Comparison of ENCODE assay signal across 1 cellular context in the genomic region with DNA sequence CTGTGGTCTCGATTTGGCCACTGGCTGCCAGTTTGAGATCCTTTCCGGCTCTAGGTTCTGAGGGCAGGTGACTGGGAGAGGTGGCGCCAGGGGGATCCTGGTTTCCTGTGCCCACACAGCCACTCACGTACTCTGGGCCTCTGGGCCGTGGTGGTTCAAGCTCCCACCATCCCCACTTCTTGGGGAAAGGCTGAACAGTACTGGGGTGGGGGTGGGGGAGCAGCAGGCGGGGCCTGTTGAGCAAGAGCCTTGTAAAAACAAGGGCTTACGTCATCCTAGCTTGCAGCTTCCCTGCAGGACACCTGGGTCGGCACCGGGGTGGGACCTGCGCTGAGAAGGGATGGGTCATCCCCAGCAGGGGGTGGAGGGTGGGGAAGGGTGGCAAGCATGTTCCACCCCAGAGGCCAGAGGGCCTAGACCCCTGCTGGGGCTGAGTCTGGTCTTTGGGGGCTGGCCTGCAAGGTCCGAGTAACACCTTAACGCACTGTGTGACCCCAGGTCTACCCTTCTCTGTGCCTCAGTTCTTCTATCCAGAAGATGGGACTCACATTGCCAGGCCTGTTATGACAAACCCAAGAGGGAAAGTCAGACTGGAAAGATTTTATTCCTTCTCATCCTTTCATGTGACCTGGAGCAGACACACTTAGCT.
TF ChIP-seq lines count a peak whose summit lies in the region.

No MANE protein-coding gene starts in this region.

TF ChIP-seq in HEK293, 187 proteins besides CTCF, POLR2A, EP300 and RAD21 (continued from another document and continues in another):
- TF ChIP-seq ZNF174 (tag by site-specific recombination; IDR thresholded peaks at IDR 0.05) (no peak), SP7 (tag by site-specific recombination; IDR thresholded peaks at IDR 0.05) (0 out of 2 replicates have a peak, but pooled peaks have one; percentile 60), ZNF624 (tag by site-specific recombination; IDR thresholded peaks at IDR 0.05) (no peak), SETDB1 (IDR thresholded peaks at IDR 0.05; ENCODE audit: insufficient read length, low read length) (no peak), ZNF664 (tag by site-specific recombination; IDR thresholded peaks at IDR 0.05) (no peak), ZBTB17 (tag by site-specific recombination; IDR thresholded peaks at IDR 0.05) (peak; percentile 49), KLF9 (tag by site-specific recombination; IDR thresholded peaks at IDR 0.05; ENCODE audit: low read depth) (no peak), ZNF292 (tag by site-specific recombination; IDR thresholded peaks at IDR 0.05; ENCODE audit: borderline replicate concordance, low read depth) (no peak), GLI4 (tag by site-specific recombination; IDR thresholded peaks at IDR 0.05) (no peak), ZEB2 (tag by site-specific recombination; IDR thresholded peaks at IDR 0.05) (peak; percentile 83), ZNF140 (tag by site-specific recombination; IDR thresholded peaks at IDR 0.05) (no peak), ZNF354C (tag by site-specific recombination; IDR thresholded peaks at IDR 0.05; ENCODE audit: borderline replicate concordance, low read depth) (no peak), WT1 (tag by site-specific recombination; IDR thresholded peaks at IDR 0.05) (no peak), ZIC2 (tag by site-specific recombination; IDR thresholded peaks at IDR 0.05) (peak; percentile 96), GLIS2 (tag by site-specific recombination; IDR thresholded peaks at IDR 0.05) (peak; percentile 71), ZSCAN16 (tag by site-specific recombination; IDR thresholded peaks at IDR 0.05) (no peak), ZNF324 (tag by site-specific recombination; IDR thresholded peaks at IDR 0.05) (no peak), ZNF423 (tag by site-specific recombination; IDR thresholded peaks at IDR 0.05) (peak; percentile 64), ZNF184 (tag by site-specific recombination; IDR thresholded peaks at IDR 0.05) (no peak), ZNF157 (tag by site-specific recombination; IDR thresholded peaks at IDR 0.05) (no peak), ZNF426 (tag by site-specific recombination; IDR thresholded peaks at IDR 0.05) (no peak), ZNF416 (tag by site-specific recombination; IDR thresholded peaks at IDR 0.05) (no peak), ZNF596 (tag by site-specific recombination; IDR thresholded peaks at IDR 0.05) (0 out of 2 replicates have a peak, but pooled peaks have one; percentile 8), ZNF202 (tag by site-specific recombination; IDR thresholded peaks at IDR 0.05; ENCODE audit: borderline replicate concordance) (no peak), ZNF670 (tag by site-specific recombination; IDR thresholded peaks at IDR 0.05; ENCODE audit: low read depth) (no peak), ZNF830 (tag by site-specific recombination; IDR thresholded peaks at IDR 0.05; ENCODE audit: low read depth) (no peak), KLF16 (tag by site-specific recombination; IDR thresholded peaks at IDR 0.05) (peak; percentile 93), ZNF514 (tag by site-specific recombination; IDR thresholded peaks at IDR 0.05) (no peak), ZNF660 (tag by site-specific recombination; IDR thresholded peaks at IDR 0.05) (no peak), ZSCAN23 (tag by site-specific recombination; IDR thresholded peaks at IDR 0.05) (no peak), ZNF777 (tag by site-specific recombination; IDR thresholded peaks at IDR 0.05; ENCODE audit: borderline replicate concordance) (no peak), SALL2 (tag by site-specific recombination; IDR thresholded peaks at IDR 0.05; ENCODE audit: borderline replicate concordance) (no peak), ZNF600 (tag by site-specific recombination; IDR thresholded peaks at IDR 0.05) (peak; percentile 73), ZNF549 (tag by site-specific recombination; IDR thresholded peaks at IDR 0.05) (no peak), SP2 (tag by site-specific recombination; IDR thresholded peaks at IDR 0.05) (peak; percentile 47), ZNF837 (tag by site-specific recombination; IDR thresholded peaks at IDR 0.05) (no peak), ZNF211 (tag by site-specific recombination; IDR thresholded peaks at IDR 0.05; ENCODE audit: low read depth) (no peak), ZSCAN30 (tag by site-specific recombination; IDR thresholded peaks at IDR 0.05) (no peak), ZNF654 (tag by site-specific recombination; IDR thresholded peaks at IDR 0.05; ENCODE audit: low read depth) (no peak), ZNF138 (tag by site-specific recombination; IDR thresholded peaks at IDR 0.05; ENCODE audit: borderline replicate concordance) (no peak), BCL11A (tag by site-specific recombination; IDR thresholded peaks at IDR 0.05; ENCODE audit: low read depth) (peak; percentile 72; the same call in 1 of the 2 replicates), ZBTB7A (tag by site-specific recombination; IDR thresholded peaks at IDR 0.05; ENCODE audit: low read depth) (no peak), KLF1 (tag by site-specific recombination; IDR thresholded peaks at IDR 0.05) (peak; percentile 97), ZNF548 (tag by site-specific recombination; IDR thresholded peaks at IDR 0.05) (no peak), ZFHX2 (tag by site-specific recombination; conservative IDR thresholded peaks at IDR 0.05) (no peak), ZNF266 (tag by site-specific recombination; IDR thresholded peaks at IDR 0.05; ENCODE audit: low read depth) (no peak)
- TF ChIP-seq, protein P1, sequence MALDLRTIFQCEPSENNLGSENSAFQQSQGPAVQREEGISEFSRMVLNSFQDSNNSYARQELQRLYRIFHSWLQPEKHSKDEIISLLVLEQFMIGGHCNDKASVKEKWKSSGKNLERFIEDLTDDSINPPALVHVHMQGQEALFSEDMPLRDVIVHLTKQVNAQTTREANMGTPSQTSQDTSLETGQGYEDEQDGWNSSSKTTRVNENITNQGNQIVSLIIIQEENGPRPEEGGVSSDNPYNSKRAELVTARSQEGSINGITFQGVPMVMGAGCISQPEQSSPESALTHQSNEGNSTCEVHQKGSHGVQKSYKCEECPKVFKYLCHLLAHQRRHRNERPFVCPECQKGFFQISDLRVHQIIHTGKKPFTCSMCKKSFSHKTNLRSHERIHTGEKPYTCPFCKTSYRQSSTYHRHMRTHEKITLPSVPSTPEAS (tag by site-specific recombination; IDR thresholded peaks at IDR 0.05): no peak
- TF ChIP-seq, protein P2, sequence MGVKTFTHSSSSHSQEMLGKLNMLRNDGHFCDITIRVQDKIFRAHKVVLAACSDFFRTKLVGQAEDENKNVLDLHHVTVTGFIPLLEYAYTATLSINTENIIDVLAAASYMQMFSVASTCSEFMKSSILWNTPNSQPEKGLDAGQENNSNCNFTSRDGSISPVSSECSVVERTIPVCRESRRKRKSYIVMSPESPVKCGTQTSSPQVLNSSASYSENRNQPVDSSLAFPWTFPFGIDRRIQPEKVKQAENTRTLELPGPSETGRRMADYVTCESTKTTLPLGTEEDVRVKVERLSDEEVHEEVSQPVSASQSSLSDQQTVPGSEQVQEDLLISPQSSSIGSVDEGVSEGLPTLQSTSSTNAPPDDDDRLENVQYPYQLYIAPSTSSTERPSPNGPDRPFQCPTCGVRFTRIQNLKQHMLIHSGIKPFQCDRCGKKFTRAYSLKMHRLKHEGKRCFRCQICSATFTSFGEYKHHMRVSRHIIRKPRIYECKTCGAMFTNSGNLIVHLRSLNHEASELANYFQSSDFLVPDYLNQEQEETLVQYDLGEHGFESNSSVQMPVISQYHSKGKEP (tag by site-specific recombination; IDR thresholded peaks at IDR 0.05): peak; percentile 62; the same call in 1 of the 2 replicates
- TF ChIP-seq, protein P3, sequence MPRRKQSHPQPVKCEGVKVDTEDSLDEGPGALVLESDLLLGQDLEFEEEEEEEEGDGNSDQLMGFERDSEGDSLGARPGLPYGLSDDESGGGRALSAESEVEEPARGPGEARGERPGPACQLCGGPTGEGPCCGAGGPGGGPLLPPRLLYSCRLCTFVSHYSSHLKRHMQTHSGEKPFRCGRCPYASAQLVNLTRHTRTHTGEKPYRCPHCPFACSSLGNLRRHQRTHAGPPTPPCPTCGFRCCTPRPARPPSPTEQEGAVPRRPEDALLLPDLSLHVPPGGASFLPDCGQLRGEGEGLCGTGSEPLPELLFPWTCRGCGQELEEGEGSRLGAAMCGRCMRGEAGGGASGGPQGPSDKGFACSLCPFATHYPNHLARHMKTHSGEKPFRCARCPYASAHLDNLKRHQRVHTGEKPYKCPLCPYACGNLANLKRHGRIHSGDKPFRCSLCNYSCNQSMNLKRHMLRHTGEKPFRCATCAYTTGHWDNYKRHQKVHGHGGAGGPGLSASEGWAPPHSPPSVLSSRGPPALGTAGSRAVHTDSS (tag by site-specific recombination; IDR thresholded peaks at IDR 0.05): no peak
- TF ChIP-seq, protein P4, sequence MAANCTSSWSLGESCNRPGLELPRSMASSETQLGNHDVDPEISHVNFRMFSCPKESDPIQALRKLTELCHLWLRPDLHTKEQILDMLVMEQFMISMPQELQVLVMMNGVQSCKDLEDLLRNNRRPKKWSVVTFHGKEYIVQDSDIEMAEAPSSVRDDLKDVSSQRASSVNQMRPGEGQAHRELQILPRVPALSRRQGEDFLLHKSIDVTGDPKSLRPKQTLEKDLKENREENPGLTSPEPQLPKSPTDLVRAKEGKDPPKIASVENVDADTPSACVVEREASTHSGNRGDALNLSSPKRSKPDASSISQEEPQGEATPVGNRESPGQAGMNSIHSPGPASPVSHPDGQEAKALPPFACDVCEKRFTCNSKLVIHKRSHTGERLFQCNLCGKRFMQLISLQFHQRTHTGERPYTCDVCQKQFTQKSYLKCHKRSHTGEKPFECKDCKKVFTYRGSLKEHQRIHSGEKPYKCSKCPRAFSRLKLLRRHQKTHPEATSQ (tag by site-specific recombination; IDR thresholded peaks at IDR 0.05): no peak
- TF ChIP-seq, protein P5, sequence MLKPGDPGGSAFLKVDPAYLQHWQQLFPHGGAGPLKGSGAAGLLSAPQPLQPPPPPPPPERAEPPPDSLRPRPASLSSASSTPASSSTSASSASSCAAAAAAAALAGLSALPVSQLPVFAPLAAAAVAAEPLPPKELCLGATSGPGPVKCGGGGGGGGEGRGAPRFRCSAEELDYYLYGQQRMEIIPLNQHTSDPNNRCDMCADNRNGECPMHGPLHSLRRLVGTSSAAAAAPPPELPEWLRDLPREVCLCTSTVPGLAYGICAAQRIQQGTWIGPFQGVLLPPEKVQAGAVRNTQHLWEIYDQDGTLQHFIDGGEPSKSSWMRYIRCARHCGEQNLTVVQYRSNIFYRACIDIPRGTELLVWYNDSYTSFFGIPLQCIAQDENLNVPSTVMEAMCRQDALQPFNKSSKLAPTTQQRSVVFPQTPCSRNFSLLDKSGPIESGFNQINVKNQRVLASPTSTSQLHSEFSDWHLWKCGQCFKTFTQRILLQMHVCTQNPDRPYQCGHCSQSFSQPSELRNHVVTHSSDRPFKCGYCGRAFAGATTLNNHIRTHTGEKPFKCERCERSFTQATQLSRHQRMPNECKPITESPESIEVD (tag by site-specific recombination; IDR thresholded peaks at IDR 0.05): no peak
- TF ChIP-seq, protein P6, sequence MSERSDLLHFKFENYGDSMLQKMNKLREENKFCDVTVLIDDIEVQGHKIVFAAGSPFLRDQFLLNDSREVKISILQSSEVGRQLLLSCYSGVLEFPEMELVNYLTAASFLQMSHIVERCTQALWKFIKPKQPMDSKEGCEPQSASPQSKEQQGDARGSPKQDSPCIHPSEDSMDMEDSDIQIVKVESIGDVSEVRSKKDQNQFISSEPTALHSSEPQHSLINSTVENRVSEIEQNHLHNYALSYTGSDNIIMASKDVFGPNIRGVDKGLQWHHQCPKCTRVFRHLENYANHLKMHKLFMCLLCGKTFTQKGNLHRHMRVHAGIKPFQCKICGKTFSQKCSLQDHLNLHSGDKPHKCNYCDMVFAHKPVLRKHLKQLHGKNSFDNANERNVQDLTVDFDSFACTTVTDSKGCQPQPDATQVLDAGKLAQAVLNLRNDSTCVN (tag by site-specific recombination; optimal IDR thresholded peaks at IDR 0.05): no peak
- TF ChIP-seq, protein P7, sequence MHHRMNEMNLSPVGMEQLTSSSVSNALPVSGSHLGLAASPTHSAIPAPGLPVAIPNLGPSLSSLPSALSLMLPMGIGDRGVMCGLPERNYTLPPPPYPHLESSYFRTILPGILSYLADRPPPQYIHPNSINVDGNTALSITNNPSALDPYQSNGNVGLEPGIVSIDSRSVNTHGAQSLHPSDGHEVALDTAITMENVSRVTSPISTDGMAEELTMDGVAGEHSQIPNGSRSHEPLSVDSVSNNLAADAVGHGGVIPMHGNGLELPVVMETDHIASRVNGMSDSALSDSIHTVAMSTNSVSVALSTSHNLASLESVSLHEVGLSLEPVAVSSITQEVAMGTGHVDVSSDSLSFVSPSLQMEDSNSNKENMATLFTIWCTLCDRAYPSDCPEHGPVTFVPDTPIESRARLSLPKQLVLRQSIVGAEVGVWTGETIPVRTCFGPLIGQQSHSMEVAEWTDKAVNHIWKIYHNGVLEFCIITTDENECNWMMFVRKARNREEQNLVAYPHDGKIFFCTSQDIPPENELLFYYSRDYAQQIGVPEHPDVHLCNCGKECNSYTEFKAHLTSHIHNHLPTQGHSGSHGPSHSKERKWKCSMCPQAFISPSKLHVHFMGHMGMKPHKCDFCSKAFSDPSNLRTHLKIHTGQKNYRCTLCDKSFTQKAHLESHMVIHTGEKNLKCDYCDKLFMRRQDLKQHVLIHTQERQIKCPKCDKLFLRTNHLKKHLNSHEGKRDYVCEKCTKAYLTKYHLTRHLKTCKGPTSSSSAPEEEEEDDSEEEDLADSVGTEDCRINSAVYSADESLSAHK (tag by site-specific recombination; IDR thresholded peaks at IDR 0.05): 0 out of 2 replicates have a peak, but pooled peaks have one; percentile 9
- TF ChIP-seq, protein P8, sequence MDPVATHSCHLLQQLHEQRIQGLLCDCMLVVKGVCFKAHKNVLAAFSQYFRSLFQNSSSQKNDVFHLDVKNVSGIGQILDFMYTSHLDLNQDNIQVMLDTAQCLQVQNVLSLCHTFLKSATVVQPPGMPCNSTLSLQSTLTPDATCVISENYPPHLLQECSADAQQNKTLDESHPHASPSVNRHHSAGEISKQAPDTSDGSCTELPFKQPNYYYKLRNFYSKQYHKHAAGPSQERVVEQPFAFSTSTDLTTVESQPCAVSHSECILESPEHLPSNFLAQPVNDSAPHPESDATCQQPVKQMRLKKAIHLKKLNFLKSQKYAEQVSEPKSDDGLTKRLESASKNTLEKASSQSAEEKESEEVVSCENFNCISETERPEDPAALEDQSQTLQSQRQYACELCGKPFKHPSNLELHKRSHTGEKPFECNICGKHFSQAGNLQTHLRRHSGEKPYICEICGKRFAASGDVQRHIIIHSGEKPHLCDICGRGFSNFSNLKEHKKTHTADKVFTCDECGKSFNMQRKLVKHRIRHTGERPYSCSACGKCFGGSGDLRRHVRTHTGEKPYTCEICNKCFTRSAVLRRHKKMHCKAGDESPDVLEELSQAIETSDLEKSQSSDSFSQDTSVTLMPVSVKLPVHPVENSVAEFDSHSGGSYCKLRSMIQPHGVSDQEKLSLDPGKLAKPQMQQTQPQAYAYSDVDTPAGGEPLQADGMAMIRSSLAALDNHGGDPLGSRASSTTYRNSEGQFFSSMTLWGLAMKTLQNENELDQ (tag by site-specific recombination; IDR thresholded peaks at IDR 0.05; ENCODE audit: low read depth): no peak
- TF ChIP-seq, protein P9, sequence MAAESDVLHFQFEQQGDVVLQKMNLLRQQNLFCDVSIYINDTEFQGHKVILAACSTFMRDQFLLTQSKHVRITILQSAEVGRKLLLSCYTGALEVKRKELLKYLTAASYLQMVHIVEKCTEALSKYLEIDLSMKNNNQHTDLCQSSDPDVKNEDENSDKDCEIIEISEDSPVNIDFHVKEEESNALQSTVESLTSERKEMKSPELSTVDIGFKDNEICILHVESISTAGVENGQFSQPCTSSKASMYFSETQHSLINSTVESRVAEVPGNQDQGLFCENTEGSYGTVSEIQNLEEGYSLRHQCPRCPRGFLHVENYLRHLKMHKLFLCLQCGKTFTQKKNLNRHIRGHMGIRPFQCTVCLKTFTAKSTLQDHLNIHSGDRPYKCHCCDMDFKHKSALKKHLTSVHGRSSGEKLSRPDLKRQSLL (tag by site-specific recombination; IDR thresholded peaks at IDR 0.05): peak; percentile 56; the same call in 1 of the 2 replicates
